ENCODE assay signal across 2 cellular contexts in the genomic region with DNA sequence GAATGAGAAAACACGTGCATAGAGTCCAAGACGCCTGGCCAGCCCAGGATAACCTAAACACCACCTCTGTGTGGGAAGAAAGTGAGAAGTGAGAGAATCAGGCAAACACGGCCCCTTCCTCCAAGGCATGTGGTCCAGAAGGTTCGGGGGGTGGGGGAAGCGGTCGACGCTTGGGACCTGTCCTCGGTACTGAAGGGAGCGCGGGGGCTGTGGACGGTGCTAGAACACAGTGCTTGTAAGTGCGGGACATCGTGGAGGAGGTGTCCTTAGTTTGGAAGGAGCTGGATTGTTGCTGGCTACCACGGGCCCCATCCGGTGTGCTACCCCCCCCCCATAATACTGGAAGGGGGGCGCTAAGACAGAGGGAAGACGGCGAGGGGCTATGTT.
A peak's percentile ranks its signal among the peaks of the same experiment; 100 is the strongest.
TF ChIP-seq lines count a peak whose summit lies in the region.

No MANE protein-coding gene starts in this region.

TF ChIP-seq in HepG2, 621 proteins besides CTCF, POLR2A, EP300 and RAD21 (continues in another document):
- TF ChIP-seq NFKB2 (CRISPR knock-in tag; IDR thresholded peaks at IDR 0.05; ENCODE audit: borderline replicate concordance) (peak; percentile 43), ZNF230 (CRISPR knock-in tag; IDR thresholded peaks at IDR 0.05) (0 out of 2 replicates have a peak, but pooled peaks have one; percentile 37), ZFP37 (CRISPR knock-in tag; IDR thresholded peaks at IDR 0.05; ENCODE audit: borderline replicate concordance) (0 out of 2 replicates have a peak, but pooled peaks have one; percentile 22), ZNF781 (CRISPR knock-in tag; IDR thresholded peaks at IDR 0.05; ENCODE audit: borderline replicate concordance, not compliant biosample characterization) (peak; percentile 44), E2F5 (CRISPR knock-in tag; conservative IDR thresholded peaks at IDR 0.05) (0 out of 2 replicates have a peak, but pooled peaks have one; percentile 36), ZNF75D (CRISPR knock-in tag; IDR thresholded peaks at IDR 0.05; ENCODE audit: borderline replicate concordance) (peak; percentile 32; the same call in 1 of the 2 replicates), HHEX (CRISPR knock-in tag; IDR thresholded peaks at IDR 0.05) (no peak), ZNF557 (CRISPR knock-in tag; IDR thresholded peaks at IDR 0.05) (0 out of 2 replicates have a peak, but pooled peaks have one; percentile 26), NRL (CRISPR knock-in tag; IDR thresholded peaks at IDR 0.05; ENCODE audit: borderline replicate concordance) (0 out of 2 replicates have a peak, but pooled peaks have one; percentile 16), GZF1 (CRISPR knock-in tag; IDR thresholded peaks at IDR 0.05) (0 out of 2 replicates have a peak, but pooled peaks have one; percentile 39), PITX1 (CRISPR knock-in tag; IDR thresholded peaks at IDR 0.05) (0 out of 2 replicates have a peak, but pooled peaks have one; percentile 36), ZNF430 (CRISPR knock-in tag; IDR thresholded peaks at IDR 0.05) (0 out of 2 replicates have a peak, but pooled peaks have one; percentile 10), PATZ1 (CRISPR knock-in tag; IDR thresholded peaks at IDR 0.05) (peak; percentile 15; the same call in 1 of the 2 replicates), TGIF2 (CRISPR knock-in tag; IDR thresholded peaks at IDR 0.05) (no peak), ZBTB20 (CRISPR knock-in tag; IDR thresholded peaks at IDR 0.05; ENCODE audit: borderline replicate concordance, low read depth) (peak; percentile 39; the same call in 1 of the 2 replicates), MEIS2 (CRISPR knock-in tag; IDR thresholded peaks at IDR 0.05) (0 out of 2 replicates have a peak, but pooled peaks have one; percentile 25), ATF4 (CRISPR knock-in tag; IDR thresholded peaks at IDR 0.05) (no peak)
- TF ChIP-seq, protein P1, sequence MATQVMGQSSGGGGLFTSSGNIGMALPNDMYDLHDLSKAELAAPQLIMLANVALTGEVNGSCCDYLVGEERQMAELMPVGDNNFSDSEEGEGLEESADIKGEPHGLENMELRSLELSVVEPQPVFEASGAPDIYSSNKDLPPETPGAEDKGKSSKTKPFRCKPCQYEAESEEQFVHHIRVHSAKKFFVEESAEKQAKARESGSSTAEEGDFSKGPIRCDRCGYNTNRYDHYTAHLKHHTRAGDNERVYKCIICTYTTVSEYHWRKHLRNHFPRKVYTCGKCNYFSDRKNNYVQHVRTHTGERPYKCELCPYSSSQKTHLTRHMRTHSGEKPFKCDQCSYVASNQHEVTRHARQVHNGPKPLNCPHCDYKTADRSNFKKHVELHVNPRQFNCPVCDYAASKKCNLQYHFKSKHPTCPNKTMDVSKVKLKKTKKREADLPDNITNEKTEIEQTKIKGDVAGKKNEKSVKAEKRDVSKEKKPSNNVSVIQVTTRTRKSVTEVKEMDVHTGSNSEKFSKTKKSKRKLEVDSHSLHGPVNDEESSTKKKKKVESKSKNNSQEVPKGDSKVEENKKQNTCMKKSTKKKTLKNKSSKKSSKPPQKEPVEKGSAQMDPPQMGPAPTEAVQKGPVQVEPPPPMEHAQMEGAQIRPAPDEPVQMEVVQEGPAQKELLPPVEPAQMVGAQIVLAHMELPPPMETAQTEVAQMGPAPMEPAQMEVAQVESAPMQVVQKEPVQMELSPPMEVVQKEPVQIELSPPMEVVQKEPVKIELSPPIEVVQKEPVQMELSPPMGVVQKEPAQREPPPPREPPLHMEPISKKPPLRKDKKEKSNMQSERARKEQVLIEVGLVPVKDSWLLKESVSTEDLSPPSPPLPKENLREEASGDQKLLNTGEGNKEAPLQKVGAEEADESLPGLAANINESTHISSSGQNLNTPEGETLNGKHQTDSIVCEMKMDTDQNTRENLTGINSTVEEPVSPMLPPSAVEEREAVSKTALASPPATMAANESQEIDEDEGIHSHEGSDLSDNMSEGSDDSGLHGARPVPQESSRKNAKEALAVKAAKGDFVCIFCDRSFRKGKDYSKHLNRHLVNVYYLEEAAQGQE (IDR thresholded peaks at IDR 0.05; ENCODE audit: borderline replicate concordance in 1 of 2, low read depth in 1 of 2, low read length in 2 of 2), result peak; percentile 71 to 90
- TF ChIP-seq, protein P2, sequence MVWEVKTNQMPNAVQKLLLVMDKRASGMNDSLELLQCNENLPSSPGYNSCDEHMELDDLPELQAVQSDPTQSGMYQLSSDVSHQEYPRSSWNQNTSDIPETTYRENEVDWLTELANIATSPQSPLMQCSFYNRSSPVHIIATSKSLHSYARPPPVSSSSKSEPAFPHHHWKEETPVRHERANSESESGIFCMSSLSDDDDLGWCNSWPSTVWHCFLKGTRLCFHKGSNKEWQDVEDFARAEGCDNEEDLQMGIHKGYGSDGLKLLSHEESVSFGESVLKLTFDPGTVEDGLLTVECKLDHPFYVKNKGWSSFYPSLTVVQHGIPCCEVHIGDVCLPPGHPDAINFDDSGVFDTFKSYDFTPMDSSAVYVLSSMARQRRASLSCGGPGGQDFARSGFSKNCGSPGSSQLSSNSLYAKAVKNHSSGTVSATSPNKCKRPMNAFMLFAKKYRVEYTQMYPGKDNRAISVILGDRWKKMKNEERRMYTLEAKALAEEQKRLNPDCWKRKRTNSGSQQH (CRISPR knock-in tag; IDR thresholded peaks at IDR 0.05; ENCODE audit: low read depth), result no peak

TF ChIP-seq in GM12878, 131 proteins besides CTCF, POLR2A, EP300 and RAD21:
- TF ChIP-seq MTA2 (IDR thresholded peaks at IDR 0.05; ENCODE audit: low read depth) (no peak), PML (IDR thresholded peaks at IDR 0.05; ENCODE audit: low read length) (no peak), TARDBP (IDR thresholded peaks at IDR 0.05; ENCODE audit: borderline replicate concordance) (no peak)
- TF ChIP-seq, protein P1 (IDR thresholded peaks at IDR 0.05; ENCODE audit: low read depth, low read length), result peak; percentile 73; the same call in 1 of the 2 replicates
